ENCODE assay signal across 1 cellular context in genomic region chr7:12741951-12742575, GRCh38.
TF ChIP-seq lines count a peak whose summit lies in the region.

No MANE protein-coding gene starts in this region.

TF ChIP-seq in K562, 482 proteins besides CTCF, POLR2A, EP300 and RAD21 (continued from another document):
- TF ChIP-seq NEUROD1 (IDR thresholded peaks at IDR 0.05; ENCODE audit: borderline replicate concordance, low read depth, low read length, partially characterized antibody) (no peak), FIP1L1 (IDR thresholded peaks at IDR 0.05; ENCODE audit: low read depth, low read length, poor library complexity, severe bottlenecking) (no peak), ZHX1 (conservative IDR thresholded peaks at IDR 0.05; ENCODE audit: low read length) (no peak), MEIS2 (IDR thresholded peaks at IDR 0.05; ENCODE audit: partially characterized antibody) (no peak), LCOR (CRISPR knock-in tag; IDR thresholded peaks at IDR 0.05) (no peak), ESRRA (IDR thresholded peaks at IDR 0.05; ENCODE audit: borderline replicate concordance, low read depth) (no peak), TRIM24 (IDR thresholded peaks at IDR 0.05) (no peak), ARID1B (IDR thresholded peaks at IDR 0.05) (peak; percentile 15; the same call in 1 of the 2 replicates), TSC22D4 (tag; IDR thresholded peaks at IDR 0.05) (no peak), DPF2 (IDR thresholded peaks at IDR 0.05) (0 out of 2 replicates have a peak, but pooled peaks have one; percentile 20), ZNF197 (CRISPR knock-in tag; IDR thresholded peaks at IDR 0.05; ENCODE audit: low read depth) (no peak), ZNF639 (CRISPR knock-in tag; conservative IDR thresholded peaks at IDR 0.05 in 1 of 2, IDR thresholded peaks at IDR 0.05 in 1 of 2) (peak in 1 of 2 experiments; percentile 37; a peak in 1 of 4 replicates), ZNF830 (CRISPR knock-in tag; IDR thresholded peaks at IDR 0.05) (no peak), HDAC8 (tag; IDR thresholded peaks at IDR 0.05) (no peak), GABPB2 (CRISPR knock-in tag; conservative IDR thresholded peaks at IDR 0.05) (no peak), KDM4B (IDR thresholded peaks at IDR 0.05; ENCODE audit: borderline replicate concordance in 2 of 2, low read depth in 1 of 2) (no peak), BACH1 (tag; IDR thresholded peaks at IDR 0.05) (peak; percentile 18; the same call in 1 of the 2 replicates), PBX2 (CRISPR knock-in tag; IDR thresholded peaks at IDR 0.05; ENCODE audit: low read depth) (no peak), PBX2 (tag; conservative IDR thresholded peaks at IDR 0.05; ENCODE audit: low read depth) (no peak), TEAD4 (IDR thresholded peaks at IDR 0.05; ENCODE audit: low read length) (peak; percentile 57; the same call in 1 of the 2 replicates), TEAD4 (CRISPR knock-in tag; IDR thresholded peaks at IDR 0.05; ENCODE audit: borderline replicate concordance) (no peak), CBX5 (IDR thresholded peaks at IDR 0.05; ENCODE audit: borderline replicate concordance, low read depth) (no peak), POLR2H (tag; IDR thresholded peaks at IDR 0.05; ENCODE audit: low read depth) (0 out of 2 replicates have a peak, but pooled peaks have one; percentile 32), GTF2E2 (tag; IDR thresholded peaks at IDR 0.05) (no peak), NKRF (IDR thresholded peaks at IDR 0.05; ENCODE audit: borderline replicate concordance) (no peak)
